8 cellular contexts compared by ENCODE assay signal in genomic region chr6:112311950-112312547, GRCh38. TPM values are rescaled to one million over a fixed set of nuclear protein-coding genes. Genes with fewer than 3 reads are reported as not detected.
A peak's percentile ranks its signal among the peaks of the same experiment; 100 is the strongest.
DNase-seq lines count a peak whose midpoint lies in the region; ATAC-seq and TF ChIP-seq lines count a peak whose summit lies in the region.

No MANE protein-coding gene starts in this region.

- TF ChIP-seq CTCF in DND-41 (IDR thresholded peaks at IDR 0.05; ENCODE audit: borderline replicate concordance, extremely low read depth, low read length, poor library complexity, severe bottlenecking) = peak; percentile 58
- peak; percentile 73 for TF ChIP-seq CTCF in IMR-90 (conservative IDR thresholded peaks at IDR 0.05; ENCODE audit: low read depth, low read length)
- TF ChIP-seq CTCF in left ventricle myocardium inferior (IDR thresholded peaks at IDR 0.05; ENCODE audit: borderline replicate concordance) = peak; percentile 82
- peak; percentile 70 to 74 for TF ChIP-seq CTCF in tibial artery (IDR thresholded peaks at IDR 0.05)

- H3K4me1 ChIP-seq in DND-41 (ENCODE audit: insufficient read depth, low read length) = no peaks in the 10 kb centered on the region
- peaks cover 5% of the 10 kb centered on the region; the same call in 1 of the 2 replicates for H3K4me1 ChIP-seq in IMR-90 (ENCODE audit: control insufficient read depth, insufficient read depth, low read length)
- H3K4me1 ChIP-seq in left ventricle myocardium inferior = peaks cover 27% of the 10 kb centered on the region
- peaks cover 0 to 14% (median 0%) of the 10 kb centered on the region in 4 donors for H3K4me1 ChIP-seq in tibial artery

- CTCF ChIA-PET in IMR-90 (lab: Yijun Ruan, JAX) = interaction anchor here (0.8 to 2.1 kb wide), 3 partner anchors 8 to 132 kb away, joined by 3 to 15 read pairs (median 3); no protein-coding TSS in a partner anchor

- peak overlapping the region; percentile 37; the same call in 1 of the 3 replicates for H2BK15ac ChIP-seq in IMR-90 (ENCODE audit: low read depth, low read length)

- no peaks in the 10 kb centered on the region for H3K79me2 ChIP-seq in DND-41 (ENCODE audit: insufficient read depth, low read length)

- H3K9me3 ChIP-seq in DND-41 (ENCODE audit: insufficient read depth, low read length, severe bottlenecking) (no peaks in the 10 kb centered on the region), IMR-90 (ENCODE audit: control insufficient read depth, insufficient read depth, low read length) (no peaks in the 10 kb centered on the region; the same call in 1 of the 2 replicates), left ventricle myocardium inferior (replicated peaks) (no peaks in the 10 kb centered on the region), tibial artery (no peaks in the 10 kb centered on the region)

- in situ Hi-C loops in IMR-90 (cut with MboI; ENCODE audit: low sequenced_read_pairs) = no loop called here

- intact Hi-C loops in IMR-90 (cut with micrococcal nuclease) (loop anchor here (1.0 to 10.0 kb wide), 3 partner anchors 58 to 132 kb away; partner anchors contain the start of gene LAMA4), left ventricle myocardium inferior (cut with micrococcal nuclease) (loop anchor here (5.0 kb wide), 1 partner anchor 130 kb away; no protein-coding TSS in a partner anchor), tibial artery (cut with DNase I; ENCODE audit: low total_unique reads) (loop anchor here (2.0 kb wide), 1 partner anchor 131 kb away; no protein-coding TSS in a partner anchor)

- WGBS in IMR-90 (ENCODE audit: extremely low coverage in 2 of 2, insufficient read length in 1 of 2), 2 experiments = no CpG with 5 or more reads among the region's 8 CpGs

- no peaks in the 10 kb centered on the region for H3K36me3 ChIP-seq in DND-41 (ENCODE audit: insufficient read depth, low read length)
- H3K36me3 ChIP-seq in IMR-90 (ENCODE audit: control insufficient read depth, insufficient read depth, low read length) = no peaks in the 10 kb centered on the region
- H3K36me3 ChIP-seq in left ventricle myocardium inferior = no peaks in the 10 kb centered on the region
- no peaks in the 10 kb centered on the region for H3K36me3 ChIP-seq in tibial artery

- no peak overlapping the region for H3K27ac ChIP-seq in DND-41 (ENCODE audit: low read length)
- H3K27ac ChIP-seq in IMR-90 (ENCODE audit: insufficient read depth, low read length) = no peak overlapping the region
- H3K27ac ChIP-seq in left ventricle myocardium inferior (replicated peaks) = no peak overlapping the region
- H3K27ac ChIP-seq in tibial artery = no peak overlapping the region

- no peak overlapping the region for H2AK9ac ChIP-seq in IMR-90 (replicated peaks; ENCODE audit: low read depth, low read length, poor library complexity)

- peak overlapping the region; percentile 73; the same call in 1 of the 2 replicates for H2BK20ac ChIP-seq in IMR-90 (ENCODE audit: low read depth, low read length)

- peaks cover 12% of the 10 kb centered on the region for H3K27me3 ChIP-seq in DND-41 (ENCODE audit: insufficient read depth, low read length, poor library complexity)
- no peaks in the 10 kb centered on the region for H3K27me3 ChIP-seq in IMR-90 (ENCODE audit: control insufficient read depth, insufficient read depth, low read length)
- H3K27me3 ChIP-seq in left ventricle myocardium inferior (ENCODE audit: low read depth) = no peaks in the 10 kb centered on the region
- no peaks in the 10 kb centered on the region for H3K27me3 ChIP-seq in tibial artery

- H4K8ac ChIP-seq in IMR-90 (ENCODE audit: low read depth in 2 of 2, low read length in 2 of 2) = peak overlapping the region; percentile 43 to 53; a peak in 2 of 4 replicates

- no peaks in the 10 kb centered on the region for H3K79me1 ChIP-seq in IMR-90 (ENCODE audit: low read depth in 1 of 2, low read length in 2 of 2)

- peak overlapping the region; percentile 59; the same call in 1 of the 2 replicates for H3K4ac ChIP-seq in IMR-90 (ENCODE audit: low read depth, low read length)

- no peaks in the 10 kb centered on the region for H4K20me1 ChIP-seq in DND-41 (ENCODE audit: insufficient read depth, low read length)
- no peaks in the 10 kb centered on the region for H4K20me1 ChIP-seq in IMR-90 (ENCODE audit: insufficient read depth, low read length)

- no peak overlapping the region for H2AK5ac ChIP-seq in IMR-90 (ENCODE audit: low read depth, low read length)

- H3K9ac ChIP-seq in DND-41 (ENCODE audit: low read depth, low read length) (no peak overlapping the region), IMR-90 (ENCODE audit: low read depth, low read length) (no peak overlapping the region; the same call in 1 of the 2 replicates)

- H3K4me3 ChIP-seq in DND-41 (ENCODE audit: low read depth in 1 of 2, low read length in 2 of 2) (no peak overlapping the region), IMR-90 (ENCODE audit: insufficient read depth, low read depth, low read length) (no peak overlapping the region), left ventricle myocardium inferior (no peak overlapping the region), tibial artery (no peak overlapping the region)

- H3K14ac ChIP-seq in IMR-90 (replicated peaks; ENCODE audit: low read depth, low read length) = no peak overlapping the region

- no TSS peak for BruUV-seq in IMR-90 (replicated peaks; lab: Mats Ljungman, UMichigan)

- POLR2A ChIA-PET in IMR-90 (lab: Charles Lee; ENCODE audit: unreplicated experiment) = no interaction called here

- ATAC-seq in DND-41 (ENCODE audit: insufficient read depth, low read depth) = no peak
- ATAC-seq in IMR-90 (ENCODE audit: low read depth) = peak; percentile 49; the same call in 1 of the 2 replicates
- ATAC-seq in SK-N-SH treated with all-trans-retinoic acid at 6 μM for 48 hours = peak; percentile 70; the same call in 2 of the 3 replicates

- H3K56ac ChIP-seq in IMR-90 (ENCODE audit: extremely low read depth, insufficient read depth, low read length) = no peak overlapping the region; the same call in 1 of the 2 replicates

- no peak overlapping the region for H3K23ac ChIP-seq in IMR-90 (ENCODE audit: low read depth, low read length)

- no peak for TF ChIP-seq POLR2A in IMR-90 (IDR thresholded peaks at IDR 0.05; ENCODE audit: low read depth, low read length)

- H3K9me1 ChIP-seq in IMR-90 (ENCODE audit: insufficient read depth, low read length) = no peaks in the 10 kb centered on the region

- dilution Hi-C loops in IMR-90 (cut with HindIII; ENCODE audit: low sequenced_read_pairs, unreplicated experiment) = no loop called here

- peak overlapping the region; percentile 86 for H3K18ac ChIP-seq in IMR-90 (ENCODE audit: low read depth, low read length)

- H2BK120ac ChIP-seq in IMR-90 (ENCODE audit: low read depth, low read length) = peak overlapping the region; percentile 38

- no peak overlapping the region; the same call in 1 of the 2 replicates for H4K91ac ChIP-seq in IMR-90 (ENCODE audit: insufficient read depth, low read depth, low read length)

- H2BK5ac ChIP-seq in IMR-90 (ENCODE audit: low read depth, low read length, poor library complexity, severe bottlenecking) = peak overlapping the region; percentile 4

- H2AFZ ChIP-seq in DND-41 (ENCODE audit: low read depth, low read length) (no peak overlapping the region), IMR-90 (replicated peaks; ENCODE audit: low read length, poor library complexity) (no peak overlapping the region)

- TF ChIP-seq RAD21 in IMR-90 (IDR thresholded peaks at IDR 0.05; ENCODE audit: low read length) = peak; percentile 87

- no peak overlapping the region for H3K4me2 ChIP-seq in DND-41 (ENCODE audit: insufficient read depth, low read length)
- no peak overlapping the region for H3K4me2 ChIP-seq in IMR-90 (ENCODE audit: low read depth, low read length)

- DNase-seq in DND-41 (no peak), IMR-90 (peak; percentile 38), left ventricle myocardium inferior (no peak), tibial artery (no peak), hypothalamus (lab: John Stamatoyannopoulos, UW) (no peak), NCI-H510A (lab: John Stamatoyannopoulos, UW) (no peak)
- DNase-seq in stimulated activated naive CD4-positive, alpha-beta T cell treated with Interleukin-2 at 50 U/mL for 16 hours (lab: John Stamatoyannopoulos, UW) = no peak

- H4K5ac ChIP-seq in IMR-90 (ENCODE audit: low read depth, low read length) = peak overlapping the region; percentile 74; the same call in 1 of the 2 replicates

TF ChIP-seq in IMR-90, 13 proteins besides CTCF, POLR2A, EP300 and RAD21 (continues in another document):
- TF ChIP-seq RCOR1 (IDR thresholded peaks at IDR 0.05; ENCODE audit: insufficient replicate concordance, low read length) (no peak), RFX5 (IDR thresholded peaks at IDR 0.05; ENCODE audit: low read depth, low read length) (no peak), CEBPB (IDR thresholded peaks at IDR 0.05; ENCODE audit: low read depth, low read length) (no peak), BHLHE40 (IDR thresholded peaks at IDR 0.05; ENCODE audit: low read depth, low read length) (peak; percentile 63), FOS (IDR thresholded peaks at IDR 0.05; ENCODE audit: low read depth, low read length) (no peak), MAZ (IDR thresholded peaks at IDR 0.05; ENCODE audit: borderline replicate concordance, low read depth, low read length) (no peak)

TF ChIP-seq in SK-N-SH treated with all-trans-retinoic acid at 6 μM for 48 hours, 23 proteins besides CTCF, POLR2A, EP300 and RAD21 (continues in another document):
- no peak for TF ChIP-seq BACH2 (CRISPR knock-in tag; IDR thresholded peaks at IDR 0.05; ENCODE audit: borderline replicate concordance)
- TF ChIP-seq CSDC2 (CRISPR knock-in tag; IDR thresholded peaks at IDR 0.05) = no peak
- TF ChIP-seq POU6F1 (CRISPR knock-in tag; IDR thresholded peaks at IDR 0.05; ENCODE audit: borderline replicate concordance, low read depth) = no peak

RNA-seq across cellular contexts. Expression of gene RFPL4B, which starts 35.1 kb away (rescaled TPM):
- total RNA-seq in IMR-90 (2012; rRNA removed) = not detected in 2 replicates
- polyA plus RNA-seq in IMR-90 (2012; rRNA removed) = not detected in 2 replicates
- polyA plus RNA-seq in IMR-90 (2012; cell fraction: cytosol; rRNA removed) = not detected in 2 replicates
- polyA plus RNA-seq in IMR-90 (2012; cell fraction: nucleus; rRNA removed; ENCODE audit: low replicate concordance) = not detected in 2 replicates
- total RNA-seq in left ventricle myocardium inferior = not detected

RNA-seq across cellular contexts. Expression of gene LAMA4, which starts 57.7 kb away (rescaled TPM):
- total RNA-seq in IMR-90 (2012; rRNA removed) = 29.7 and 35.8 TPM in 2 replicates
- 28.9 and 33.9 TPM in 2 replicates for polyA plus RNA-seq in IMR-90 (2012; rRNA removed)
- 51.0 and 61.1 TPM in 2 replicates for polyA plus RNA-seq in IMR-90 (2012; cell fraction: cytosol; rRNA removed)
- polyA plus RNA-seq in IMR-90 (2012; cell fraction: nucleus; rRNA removed; ENCODE audit: low replicate concordance) = 36.2 and 63.2 TPM in 2 replicates
- total RNA-seq in left ventricle myocardium inferior = 103 TPM
